4 cellular contexts compared by ENCODE assay signal in genomic region chr21:43398000-43398399, GRCh38. TPM values are rescaled to one million over a fixed set of nuclear protein-coding genes. Genes with fewer than 3 reads are reported as not detected.
A peak's percentile ranks its signal among the peaks of the same experiment; 100 is the strongest.
DNase-seq lines count a peak whose midpoint lies in the region; ATAC-seq, FAIRE-seq and TF ChIP-seq lines count a peak whose summit lies in the region.
"Not testable (repeated sequence)": the region's sequence is repeated elsewhere in the genome, so short reads cannot be mapped to it uniquely, and the experiment has no call there.
"Had no signal": no experiment of that assay in that cellular context is flagged by ENCODE, and none has a peak within 500 bp of the region (broad histone marks: within the 10 kb centered on the region; RNA-seq: fewer than 3 reads in every experiment).

No MANE protein-coding gene starts in this region.

- H3K36me3 Mint-ChIP-seq in naive thymus-derived CD4-positive, alpha-beta T cell; natural killer cell: not testable (repeated sequence)

- H3K27me3 Mint-ChIP-seq in naive thymus-derived CD4-positive, alpha-beta T cell; natural killer cell (ENCODE audit: low read depth in 2 of 2): not testable (repeated sequence)

- not testable (repeated sequence) for H3K4me3 Mint-ChIP-seq in naive thymus-derived CD4-positive, alpha-beta T cell; natural killer cell

- H3K36me3 ChIP-seq in naive thymus-derived CD4-positive, alpha-beta T cell (ENCODE audit: control insufficient read depth in 2 of 3, insufficient read depth in 3 of 3, low read length in 3 of 3) = not testable (repeated sequence)

- POLR2A ChIA-PET in naive thymus-derived CD4-positive, alpha-beta T cell (lab: Charles Lee) = not testable (repeated sequence)

- intact Hi-C loops in naive thymus-derived CD4-positive, alpha-beta T cell (cut with micrococcal nuclease); natural killer cell (cut with micrococcal nuclease): not testable (repeated sequence)

- not testable (repeated sequence) for H3K9me3 ChIP-seq in naive thymus-derived CD4-positive, alpha-beta T cell (ENCODE audit: control insufficient read depth in 2 of 3, low read length in 3 of 3)

- not testable (repeated sequence) for H3K4me3 ChIP-seq in naive thymus-derived CD4-positive, alpha-beta T cell (ENCODE audit: low read length)

- FAIRE-seq in urothelium cell line (lab: Jason Lieb, UNC) = peak; percentile 30

- H3K9me3 Mint-ChIP-seq in naive thymus-derived CD4-positive, alpha-beta T cell; natural killer cell: not testable (repeated sequence)

- H3K27ac ChIP-seq in naive thymus-derived CD4-positive, alpha-beta T cell (ENCODE audit: low read depth, low read length) = not testable (repeated sequence)

- H3K27ac Mint-ChIP-seq in naive thymus-derived CD4-positive, alpha-beta T cell; natural killer cell: not testable (repeated sequence)

- not testable (repeated sequence) for H3K4me1 ChIP-seq in naive thymus-derived CD4-positive, alpha-beta T cell (ENCODE audit: control insufficient read depth in 2 of 2, insufficient read depth in 2 of 2, low read length in 2 of 2)

- not testable (repeated sequence) for TF ChIP-seq CTCF in natural killer cell (IDR thresholded peaks at IDR 0.05)

- ATAC-seq in naive thymus-derived CD4-positive, alpha-beta T cell = peak; percentile 59
- ATAC-seq in natural killer cell = peak; percentile 6 to 75 (median 9)

- not testable (repeated sequence) for H3K4me1 Mint-ChIP-seq in naive thymus-derived CD4-positive, alpha-beta T cell; natural killer cell

- CTCF ChIA-PET in naive thymus-derived CD4-positive, alpha-beta T cell (lab: Charles Lee) = not testable (repeated sequence)

- not testable (repeated sequence) for DNase-seq in naive thymus-derived CD4-positive, alpha-beta T cell; natural killer cell; urothelium cell line (ENCODE audit: low spot score)

- not testable (repeated sequence) for H3K27me3 ChIP-seq in naive thymus-derived CD4-positive, alpha-beta T cell (ENCODE audit: control insufficient read depth in 2 of 2, insufficient read depth in 2 of 2, low read length in 2 of 2)

RNA-seq across cellular contexts. Expression of gene SIK1, which starts 28.9 kb away (rescaled TPM):
- total RNA-seq in naive thymus-derived CD4-positive, alpha-beta T cell = 100 to 1,000 TPM in 2 of 5 experiments, 10 to 100 TPM in 1, 1 to 10 TPM in 2; 1.5 to 414 (median 10.7) TPM
- under 1 TPM in 1 of 2 donors, not detected in 1; 0.21 TPM for polyA plus RNA-seq in naive thymus-derived CD4-positive, alpha-beta T cell
- 100 to 1,000 TPM; 201 to 382 (median 203) TPM for total RNA-seq in natural killer cell
- polyA plus RNA-seq: CD4-positive, alpha-beta memory T cell had no signal
